8 cellular contexts compared by ENCODE assay signal in the genomic region with DNA sequence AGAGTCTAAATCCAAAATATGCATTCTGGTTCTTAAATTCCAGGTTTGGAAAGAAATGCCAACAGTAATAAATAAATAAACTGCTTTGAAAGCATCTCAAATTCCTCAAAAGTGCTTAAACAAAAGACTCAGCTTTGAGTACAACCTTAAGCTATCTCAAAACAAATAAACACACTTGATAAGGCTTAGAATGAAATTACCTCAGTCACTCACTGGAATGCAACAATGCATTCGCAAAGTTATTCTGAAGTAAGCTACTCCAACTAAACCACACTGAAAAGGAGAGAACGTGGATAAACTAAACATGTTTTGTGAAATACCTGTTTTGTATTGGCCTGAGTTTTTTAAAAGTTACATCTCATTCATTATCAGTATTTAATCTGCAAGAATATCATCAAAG. TPM values are rescaled to one million over a fixed set of nuclear protein-coding genes. Genes with fewer than 3 reads are reported as not detected.
DNase-seq lines count a peak whose midpoint lies in the region; ATAC-seq lines count a peak whose summit lies in the region.

No MANE protein-coding gene starts in this region.

- CTCF ChIA-PET in activated CD4-positive, alpha-beta T cell treated with anti-CD3 and anti-CD28 coated beads for 36 hours (lab: Charles Lee) = interaction anchor here (0.8 to 1.1 kb wide), 2 partner anchors 100 to 127 kb away, joined by 3 to 4 read pairs; no protein-coding TSS in a partner anchor

- POLR2A ChIA-PET in activated CD4-positive, alpha-beta T cell treated with anti-CD3 and anti-CD28 coated beads for 36 hours (lab: Charles Lee) = no interaction called here

- peaks cover 9% of the 10 kb centered on the region; the same call in 1 of the 2 replicates for H3K4me1 ChIP-seq in iPS-20b (ENCODE audit: insufficient read depth, low read length)
- H3K4me1 ChIP-seq in subcutaneous abdominal adipose tissue (ENCODE audit: control insufficient read depth in 5 of 5, insufficient read depth in 5 of 5, low read length in 5 of 5) = peaks cover 2 to 32% (median 27%) of the 10 kb centered on the region in 5 donors

- intact Hi-C loops in activated CD4-positive, alpha-beta T cell treated with anti-CD3 and anti-CD28 coated beads for 36 hours (cut with DNase I, micrococcal nuclease) = loop anchor here (5.0 to 10.0 kb wide), 5 partner anchors 76 to 1856 kb away; partner anchors contain the start of genes CFL2 (in 1 of the 2) and EAPP (in 1 of the 2)

- H3K4me1 Mint-ChIP-seq in activated CD4-positive, alpha-beta T cell treated with anti-CD3 and anti-CD28 coated beads for 36 hours = peaks cover 19% of the 10 kb centered on the region
- H3K4me1 Mint-ChIP-seq in activated T-helper 17 cell treated with anti-CD3 and anti-CD28 coated beads, Interleukin-2, amount 50 U/mL, for 72 hours = peaks cover 6% of the 10 kb centered on the region

- no peaks in the 10 kb centered on the region for H3K9me3 Mint-ChIP-seq in activated CD4-positive, alpha-beta T cell treated with anti-CD3 and anti-CD28 coated beads for 36 hours (ENCODE audit: low read depth)
- no peaks in the 10 kb centered on the region for H3K9me3 Mint-ChIP-seq in activated T-helper 17 cell treated with anti-CD3 and anti-CD28 coated beads, Interleukin-2, amount 50 U/mL, for 72 hours

- H3K27ac Mint-ChIP-seq in activated CD4-positive, alpha-beta T cell treated with anti-CD3 and anti-CD28 coated beads for 36 hours = peak overlapping the region; percentile 85
- peak overlapping the region; percentile 82 for H3K27ac Mint-ChIP-seq in activated T-helper 17 cell treated with anti-CD3 and anti-CD28 coated beads, Interleukin-2, amount 50 U/mL, for 72 hours

- ATAC-seq in activated CD4-positive, alpha-beta T cell treated with anti-CD3 and anti-CD28 coated beads for 36 hours = no peak
- no peak for ATAC-seq in activated T-helper 17 cell treated with anti-CD3 and anti-CD28 coated beads, Interleukin-2, amount 50 U/mL, for 72 hours (replicated peaks)
- ATAC-seq in GM19452 (IDR thresholded peaks at IDR 0.05; ENCODE audit: unreplicated experiment) = no peak
- no peak for ATAC-seq in HG03108 (IDR thresholded peaks at IDR 0.05; ENCODE audit: unreplicated experiment)
- ATAC-seq in GM21786 (IDR thresholded peaks at IDR 0.05; ENCODE audit: unreplicated experiment) = no peak

- no peaks in the 10 kb centered on the region for H3K27me3 Mint-ChIP-seq in activated CD4-positive, alpha-beta T cell treated with anti-CD3 and anti-CD28 coated beads for 36 hours
- H3K27me3 Mint-ChIP-seq in activated T-helper 17 cell treated with anti-CD3 and anti-CD28 coated beads, Interleukin-2, amount 50 U/mL, for 72 hours = no peaks in the 10 kb centered on the region

- H3K9ac ChIP-seq in iPS-20b (ENCODE audit: low read depth, low read length) (peak overlapping the region; percentile 82; the same call in 1 of the 2 replicates), subcutaneous abdominal adipose tissue (ENCODE audit: low read length in 5 of 5) (peak overlapping the region in 3 of 5 donors; percentile 78 to 89 (median 86))

- H3K27me3 ChIP-seq in iPS-20b (ENCODE audit: insufficient read depth, low read length) (no peaks in the 10 kb centered on the region), subcutaneous abdominal adipose tissue (ENCODE audit: control insufficient read depth in 5 of 5, insufficient read depth in 4 of 5, low read length in 5 of 5) (no peaks in the 10 kb centered on the region)

- no peak for DNase-seq in activated CD4-positive, alpha-beta T cell treated with anti-CD3 and anti-CD28 coated beads for 36 hours
- DNase-seq in activated CD4-positive, alpha-beta T cell treated with anti-CD3 and anti-CD28 coated beads for 48 hours = no peak

- peaks cover 6% of the 10 kb centered on the region for H3K36me3 Mint-ChIP-seq in activated CD4-positive, alpha-beta T cell treated with anti-CD3 and anti-CD28 coated beads for 36 hours (ENCODE audit: low read depth)
- peaks cover 7% of the 10 kb centered on the region for H3K36me3 Mint-ChIP-seq in activated T-helper 17 cell treated with anti-CD3 and anti-CD28 coated beads, Interleukin-2, amount 50 U/mL, for 72 hours (ENCODE audit: low read depth)

- H3K27ac ChIP-seq in iPS-20b (ENCODE audit: low read length) = no peak overlapping the region
- H3K27ac ChIP-seq in subcutaneous abdominal adipose tissue (ENCODE audit: low read depth, low read length) = peak overlapping the region; percentile 51

- H3K4me3 Mint-ChIP-seq in activated CD4-positive, alpha-beta T cell treated with anti-CD3 and anti-CD28 coated beads for 36 hours = peak overlapping the region; percentile 91
- H3K4me3 Mint-ChIP-seq in activated T-helper 17 cell treated with anti-CD3 and anti-CD28 coated beads, Interleukin-2, amount 50 U/mL, for 72 hours = no peak overlapping the region

- peak overlapping the region; percentile 94 for H3K4me3 ChIP-seq in iPS-20b (ENCODE audit: low read length)
- H3K4me3 ChIP-seq in subcutaneous abdominal adipose tissue (ENCODE audit: low read depth in 1 of 5, low read length in 5 of 5) = peak overlapping the region; percentile 68 to 95 (median 86)

- H3K9me3 ChIP-seq in iPS-20b (ENCODE audit: insufficient read depth, low read depth, low read length) = no peaks in the 10 kb centered on the region
- H3K9me3 ChIP-seq in subcutaneous abdominal adipose tissue (ENCODE audit: control insufficient read depth in 5 of 5, low read length in 5 of 5) = no peaks in the 10 kb centered on the region

- H3K36me3 ChIP-seq in iPS-20b (ENCODE audit: insufficient read depth, low read depth, low read length) (peaks cover 10% of the 10 kb centered on the region), subcutaneous abdominal adipose tissue (ENCODE audit: control insufficient read depth in 5 of 5, insufficient read depth in 5 of 5, low read length in 5 of 5) (peaks cover 0 to 7% (median 2%) of the 10 kb centered on the region in 5 donors)

RNA-seq across cellular contexts. Expression of gene SPTSSA, which starts 1.2 kb away (rescaled TPM):
- 1 to 10 TPM; 8.7 to 8.9 TPM for total RNA-seq in activated CD4-positive, alpha-beta T cell treated with anti-CD3 and anti-CD28 coated beads for 36 hours
- total RNA-seq in activated T-helper 17 cell treated with anti-CD3 and anti-CD28 coated beads, Interleukin-2, amount 50 U/mL, for 72 hours = 10 to 100 TPM in 1 of 2 donors, 1 to 10 TPM in 1; 7.0 to 12.7 TPM
